ENCODE assay signal across 1 cellular context in genomic region chr1:41361028-41361494, GRCh38.
TF ChIP-seq lines count a peak whose summit lies in the region.

Gene FOXO6, plus strand, starts transcription at chr1:41361434.

TF ChIP-seq in K562, 482 proteins besides CTCF, POLR2A, EP300 and RAD21 (continued from another document and continues in another):
- TF ChIP-seq ZNF444 (CRISPR knock-in tag; IDR thresholded peaks at IDR 0.05) (no peak), ETS1 (conservative IDR thresholded peaks at IDR 0.05; ENCODE audit: control insufficient read depth, low read depth, low read length) (0 out of 2 replicates have a peak, but pooled peaks have one; percentile 57), TBP (optimal IDR thresholded peaks at IDR 0.05; ENCODE audit: low read depth, low read length) (no peak), SOX6 (IDR thresholded peaks at IDR 0.05) (peak; percentile 83), TFAM (CRISPR knock-in tag; conservative IDR thresholded peaks at IDR 0.05) (no peak), JUN (IDR thresholded peaks at IDR 0.05; ENCODE audit: borderline replicate concordance, low read depth, low read length) (peak; percentile 59; the same call in 1 of the 2 replicates), JUN (CRISPR knock-in tag; IDR thresholded peaks at IDR 0.05; ENCODE audit: borderline replicate concordance) (no peak), ZNF134 (CRISPR knock-in tag; conservative IDR thresholded peaks at IDR 0.05) (no peak), SNAPC5 (CRISPR knock-in tag; IDR thresholded peaks at IDR 0.05) (no peak), BMI1 (IDR thresholded peaks at IDR 0.05; ENCODE audit: low read length) (peak; percentile 86), THAP12 (CRISPR knock-in tag; IDR thresholded peaks at IDR 0.05) (0 out of 2 replicates have a peak, but pooled peaks have one; percentile 11), RCOR1 (IDR thresholded peaks at IDR 0.05; ENCODE audit: borderline replicate concordance in 1 of 2, low read depth in 2 of 2, low read length in 2 of 2) (0 out of 4 replicates have a peak, but pooled peaks of 1 of the 2 experiments have one; percentile 17), MITF (IDR thresholded peaks at IDR 0.05) (no peak), PHF20 (IDR thresholded peaks at IDR 0.05; ENCODE audit: partially characterized antibody) (no peak), POLR2H (tag; IDR thresholded peaks at IDR 0.05; ENCODE audit: low read depth) (no peak), CCAR2 (IDR thresholded peaks at IDR 0.05; ENCODE audit: low read depth, low read length) (no peak), JUND (IDR thresholded peaks at IDR 0.05; ENCODE audit: borderline replicate concordance, low read depth, low read length) (peak; percentile 57), JUND (tag; IDR thresholded peaks at IDR 0.05; ENCODE audit: borderline replicate concordance, low read depth, low read length) (no peak; the same call in 2 of the 3 replicates), NCOA6 (IDR thresholded peaks at IDR 0.05) (no peak), MED1 (CRISPR knock-in tag; IDR thresholded peaks at IDR 0.05; ENCODE audit: borderline replicate concordance) (no peak), ATF4 (CRISPR knock-in tag; IDR thresholded peaks at IDR 0.05) (no peak), SMC3 (conservative IDR thresholded peaks at IDR 0.05; ENCODE audit: insufficient read depth, low read depth, low read length) (0 out of 2 replicates have a peak, but pooled peaks have one; percentile 24), NEUROD1 (IDR thresholded peaks at IDR 0.05; ENCODE audit: borderline replicate concordance, low read depth, low read length, partially characterized antibody) (peak; percentile 66), E2F4 (CRISPR knock-in tag; IDR thresholded peaks at IDR 0.05; ENCODE audit: low read depth) (no peak), ZNF318 (IDR thresholded peaks at IDR 0.05; ENCODE audit: borderline replicate concordance in 1 of 2, low read depth in 1 of 2) (no peak), NR1H2 (CRISPR knock-in tag; IDR thresholded peaks at IDR 0.05) (no peak), ZNF778 (CRISPR knock-in tag; IDR thresholded peaks at IDR 0.05) (no peak), MNT (conservative IDR thresholded peaks at IDR 0.05) (peak in 1 of 2 experiments; percentile 54; a peak in 2 of 4 replicates), NFATC3 (IDR thresholded peaks at IDR 0.05) (no peak), SMAD1 (IDR thresholded peaks at IDR 0.05; ENCODE audit: low read depth, low read length, partially characterized antibody) (no peak), EGR1 (conservative IDR thresholded peaks at IDR 0.05) (peak; percentile 81), ZNF146 (CRISPR knock-in tag; IDR thresholded peaks at IDR 0.05; ENCODE audit: unreplicated experiment) (no peak), PHF8 (IDR thresholded peaks at IDR 0.05; ENCODE audit: borderline replicate concordance, low read length) (no peak), BHLHE40 (IDR thresholded peaks at IDR 0.05; ENCODE audit: low read length) (peak; percentile 27; the same call in 1 of the 2 replicates), ZNF431 (CRISPR knock-in tag; IDR thresholded peaks at IDR 0.05) (no peak), ZNF785 (CRISPR knock-in tag; IDR thresholded peaks at IDR 0.05) (no peak), ATF1 (CRISPR knock-in tag; IDR thresholded peaks at IDR 0.05) (no peak), ATF1 (tag; IDR thresholded peaks at IDR 0.05) (peak; percentile 85), SMAD4 (CRISPR knock-in tag; conservative IDR thresholded peaks at IDR 0.05) (peak; percentile 61), GTF2E2 (tag; IDR thresholded peaks at IDR 0.05) (no peak), SRF (CRISPR knock-in tag; IDR thresholded peaks at IDR 0.05) (peak in 1 of 2 experiments; percentile 48; a peak in 2 of 4 replicates), ZBED1 (IDR thresholded peaks at IDR 0.05) (no peak), HDAC1 (IDR thresholded peaks at IDR 0.05) (no peak), POLR3A (IDR thresholded peaks at IDR 0.05; ENCODE audit: borderline replicate concordance, extremely low read depth, insufficient read depth, insufficient read length) (no peak), ESRRA (IDR thresholded peaks at IDR 0.05; ENCODE audit: borderline replicate concordance, low read depth) (peak; percentile 63; the same call in 1 of the 2 replicates), PTTG1 (tag; IDR thresholded peaks at IDR 0.05; ENCODE audit: low read depth) (no peak), CHD4 (IDR thresholded peaks at IDR 0.05; ENCODE audit: insufficient read depth, insufficient replicate concordance, low read depth, low read length, poor library complexity, severe bottlenecking) (no peak), BRF2 (IDR thresholded peaks at IDR 0.05; ENCODE audit: borderline replicate concordance, insufficient read depth, insufficient read length) (no peak), BCOR (IDR thresholded peaks at IDR 0.05) (no peak), GTF2F1 (IDR thresholded peaks at IDR 0.05; ENCODE audit: low read depth, low read length) (no peak), CTBP1 (IDR thresholded peaks at IDR 0.05; ENCODE audit: borderline replicate concordance) (peak; percentile 72), SMARCA5 (IDR thresholded peaks at IDR 0.05) (no peak)
